Comparison of ENCODE assay signal across 22 cellular contexts in genomic region chr12:43893670-43894069, GRCh38. TPM values are rescaled to one million over a fixed set of nuclear protein-coding genes. Genes with fewer than 3 reads are reported as not detected.
A peak's percentile ranks its signal among the peaks of the same experiment; 100 is the strongest.
DNase-seq lines count a peak whose midpoint lies in the region; ATAC-seq, FAIRE-seq and TF ChIP-seq lines count a peak whose summit lies in the region.
"Had no signal": no experiment of that assay in that cellular context is flagged by ENCODE, and none has a peak within 500 bp of the region (broad histone marks: within the 10 kb centered on the region; RNA-seq: fewer than 3 reads in every experiment).

No MANE protein-coding gene starts in this region.

- H3K27ac ChIP-seq in AG04450 (ENCODE audit: low read depth, low read length): no peak overlapping the region
- no peak overlapping the region for H3K27ac ChIP-seq in naive thymus-derived CD4-positive, alpha-beta T cell (ENCODE audit: low read depth, low read length)
- no peak overlapping the region for H3K27ac ChIP-seq in CD8-positive, alpha-beta T cell (ENCODE audit: low read depth, low read length)
- H3K27ac ChIP-seq: body of pancreas, epithelial cell of prostate had no signal

- H3K9me3 Mint-ChIP-seq in naive thymus-derived CD4-positive, alpha-beta T cell: peaks cover 0 to 10% (median 2%) of the 10 kb centered on the region in 11 donors
- no peaks in the 10 kb centered on the region for H3K9me3 Mint-ChIP-seq in CD8-positive, alpha-beta T cell
- H3K9me3 Mint-ChIP-seq: stimulated activated effector memory CD8-positive, alpha-beta T cell treated with anti-CD3 and anti-CD28 coated beads, Interleukin-12 subunit alpha, Interleukin-12 subunit beta, amount 100 ng/mL, for 72 hours had no signal

- no peak overlapping the region for H3K9ac ChIP-seq in adipocyte (ENCODE audit: low read length)

- H3K27ac Mint-ChIP-seq in naive thymus-derived CD4-positive, alpha-beta T cell: no peak overlapping the region
- no peak overlapping the region for H3K27ac Mint-ChIP-seq in CD8-positive, alpha-beta T cell
- H3K27ac Mint-ChIP-seq: CD4-positive, CD25-positive, alpha-beta regulatory T cell; stimulated activated effector memory CD8-positive, alpha-beta T cell treated with anti-CD3 and anti-CD28 coated beads, Interleukin-12 subunit alpha, Interleukin-12 subunit beta, amount 100 ng/mL, for 72 hours had no signal

- H3K4me3 Mint-ChIP-seq in naive thymus-derived CD4-positive, alpha-beta T cell: no peak overlapping the region
- H3K4me3 Mint-ChIP-seq in CD8-positive, alpha-beta T cell: no peak overlapping the region
- H3K4me3 Mint-ChIP-seq: CD4-positive, CD25-positive, alpha-beta regulatory T cell; stimulated activated effector memory CD8-positive, alpha-beta T cell treated with anti-CD3 and anti-CD28 coated beads, Interleukin-12 subunit alpha, Interleukin-12 subunit beta, amount 100 ng/mL, for 72 hours had no signal

- DNase-seq in AG04450 (ENCODE audit: low read depth, low spot score) (peak; percentile 18), HCEC 1CT (peak; percentile 61), adipocyte (ENCODE audit: low read depth) (peak; percentile 32), fibroblast of mammary gland (ENCODE audit: low read depth) (peak; percentile 79), cerebellar nuclear complex (lab: John Stamatoyannopoulos, UW) (no peak), GM12892 (ENCODE audit: insufficient read length) (no peak)
- no peak for DNase-seq in naive thymus-derived CD4-positive, alpha-beta T cell
- DNase-seq in CD8-positive, alpha-beta T cell: no peak
- DNase-seq: activated CD4-positive, CD25-positive, alpha-beta regulatory T cell; activated CD8-positive, alpha-beta memory T cell treated with anti-CD3 and anti-CD28 coated beads for 24 hours; activated naive CD4-positive, alpha-beta T cell treated with anti-CD3 and anti-CD28 coated beads, Interleukin-2, amount 50 U/mL, for 16 hours; activated T-cell treated with anti-CD3 and anti-CD28 coated beads, Interleukin-2, amount 50 U/mL, for 48 hours; body of pancreas; CD4-positive, CD25-positive, alpha-beta regulatory T cell; dermis blood vessel endothelial cell; DMS153; glutamatergic neuron; NCI-H1417 treated with DMSO at 0.1 percent for 48 hours; nucleus accumbens; right cardiac atrium had no signal

- H3K36me3 Mint-ChIP-seq in naive thymus-derived CD4-positive, alpha-beta T cell: peaks cover 0 to 33% (median 27%) of the 10 kb centered on the region in 5 donors
- peaks cover 3% of the 10 kb centered on the region for H3K36me3 Mint-ChIP-seq in CD8-positive, alpha-beta T cell
- H3K36me3 Mint-ChIP-seq: stimulated activated effector memory CD8-positive, alpha-beta T cell treated with anti-CD3 and anti-CD28 coated beads, Interleukin-12 subunit alpha, Interleukin-12 subunit beta, amount 100 ng/mL, for 72 hours had no signal

- no peak for TF ChIP-seq CTCF in AG04450 (IDR thresholded peaks at IDR 0.05; ENCODE audit: low read depth, low read length)
- no peak for TF ChIP-seq CTCF in fibroblast of mammary gland (conservative IDR thresholded peaks at IDR 0.05; ENCODE audit: control insufficient read depth, insufficient read depth, low read depth, low read length)
- no peak for TF ChIP-seq CTCF in CD8-positive, alpha-beta T cell (IDR thresholded peaks at IDR 0.05)

- peaks cover 0 to 2% (median 0%) of the 10 kb centered on the region in 7 donors for H3K4me1 Mint-ChIP-seq in naive thymus-derived CD4-positive, alpha-beta T cell
- no peaks in the 10 kb centered on the region for H3K4me1 Mint-ChIP-seq in CD8-positive, alpha-beta T cell (ENCODE audit: low read depth)
- H3K4me1 Mint-ChIP-seq: CD4-positive, CD25-positive, alpha-beta regulatory T cell; stimulated activated effector memory CD8-positive, alpha-beta T cell treated with anti-CD3 and anti-CD28 coated beads, Interleukin-12 subunit alpha, Interleukin-12 subunit beta, amount 100 ng/mL, for 72 hours had no signal

- H3K4me1 ChIP-seq in adipocyte (ENCODE audit: control insufficient read depth, insufficient read depth, low read length): no peaks in the 10 kb centered on the region
- no peaks in the 10 kb centered on the region for H3K4me1 ChIP-seq in naive thymus-derived CD4-positive, alpha-beta T cell (ENCODE audit: control insufficient read depth in 2 of 2, insufficient read depth in 2 of 2, low read length in 2 of 2)
- no peaks in the 10 kb centered on the region for H3K4me1 ChIP-seq in CD8-positive, alpha-beta T cell (ENCODE audit: insufficient read depth, low read length)

- H3K4me3 ChIP-seq in AG04450 (ENCODE audit: low read depth, low read length) (no peak overlapping the region), adipocyte (ENCODE audit: low read length) (no peak overlapping the region), fibroblast of mammary gland (ENCODE audit: control insufficient read depth, low read depth, low read length) (no peak overlapping the region)
- H3K4me3 ChIP-seq in naive thymus-derived CD4-positive, alpha-beta T cell (ENCODE audit: low read length): no peak overlapping the region
- H3K4me3 ChIP-seq in CD8-positive, alpha-beta T cell (ENCODE audit: low read depth, low read length): no peak overlapping the region
- H3K4me3 ChIP-seq: body of pancreas had no signal

- no peak for FAIRE-seq in GM12892 (lab: Jason Lieb, UNC)

- H3K36me3 ChIP-seq in adipocyte (ENCODE audit: control insufficient read depth, insufficient read depth, low read length, severe bottlenecking): no peaks in the 10 kb centered on the region
- no peaks in the 10 kb centered on the region for H3K36me3 ChIP-seq in naive thymus-derived CD4-positive, alpha-beta T cell (ENCODE audit: control insufficient read depth in 2 of 3, insufficient read depth in 3 of 3, low read length in 3 of 3)
- H3K36me3 ChIP-seq in CD8-positive, alpha-beta T cell (ENCODE audit: insufficient read depth, low read length): no peaks in the 10 kb centered on the region

- ATAC-seq in naive thymus-derived CD4-positive, alpha-beta T cell: no peak
- ATAC-seq in CD8-positive, alpha-beta T cell: no peak
- ATAC-seq: body of pancreas; right cardiac atrium; stimulated activated effector memory CD8-positive, alpha-beta T cell treated with anti-CD3 and anti-CD28 coated beads, Interleukin-12 subunit alpha, Interleukin-12 subunit beta, amount 100 ng/mL, for 72 hours had no signal

- intact Hi-C loops in naive thymus-derived CD4-positive, alpha-beta T cell (cut with micrococcal nuclease): no loop called here
- intact Hi-C loops in CD8-positive, alpha-beta T cell (cut with DNase I, micrococcal nuclease): no loop called here

- H3K27me3 Mint-ChIP-seq in naive thymus-derived CD4-positive, alpha-beta T cell: peaks cover 0 to 2% (median 0%) of the 10 kb centered on the region in 5 donors
- no peaks in the 10 kb centered on the region for H3K27me3 Mint-ChIP-seq in CD8-positive, alpha-beta T cell (ENCODE audit: low read depth)
- H3K27me3 Mint-ChIP-seq: CD4-positive, CD25-positive, alpha-beta regulatory T cell had no signal

- no peak for TF ChIP-seq POLR2A in GM12892 (IDR thresholded peaks at IDR 0.05; ENCODE audit: low read depth, low read length)

- POLR2A ChIA-PET in AG04450 (lab: Yijun Ruan, JAX): no interaction called here
- POLR2A ChIA-PET in naive thymus-derived CD4-positive, alpha-beta T cell (lab: Charles Lee): no interaction called here
- POLR2A ChIA-PET in CD8-positive, alpha-beta T cell (lab: Charles Lee): no interaction called here

- CTCF ChIA-PET in AG04450 (lab: Charles Lee): interaction anchor here (2.1 kb wide), 1 partner anchor 11 kb away, joined by 9 read pairs; no protein-coding TSS in a partner anchor
- CTCF ChIA-PET in naive thymus-derived CD4-positive, alpha-beta T cell (lab: Charles Lee): no interaction called here
- CTCF ChIA-PET in CD8-positive, alpha-beta T cell (lab: Charles Lee): no interaction called here

- no peaks in the 10 kb centered on the region for H3K9me3 ChIP-seq in AG04450 (ENCODE audit: control insufficient read depth, insufficient read depth, low read length)
- H3K9me3 ChIP-seq in adipocyte (ENCODE audit: control insufficient read depth, low read length): no peaks in the 10 kb centered on the region
- no peaks in the 10 kb centered on the region for H3K9me3 ChIP-seq in naive thymus-derived CD4-positive, alpha-beta T cell (ENCODE audit: control insufficient read depth in 2 of 3, low read length in 3 of 3)
- H3K9me3 ChIP-seq in CD8-positive, alpha-beta T cell (ENCODE audit: low read length): no peaks in the 10 kb centered on the region
- H3K9me3 ChIP-seq: body of pancreas had no signal

- H3K27me3 ChIP-seq in AG04450 (ENCODE audit: control insufficient read depth, insufficient read depth, low read length): no peaks in the 10 kb centered on the region
- H3K27me3 ChIP-seq in adipocyte (replicated peaks; ENCODE audit: control insufficient read depth, insufficient read depth, low read length): no peaks in the 10 kb centered on the region
- H3K27me3 ChIP-seq in naive thymus-derived CD4-positive, alpha-beta T cell (ENCODE audit: control insufficient read depth in 2 of 2, insufficient read depth in 2 of 2, low read length in 2 of 2): no peaks in the 10 kb centered on the region
- H3K27me3 ChIP-seq in CD8-positive, alpha-beta T cell (ENCODE audit: insufficient read depth, low read length): no peaks in the 10 kb centered on the region
- H3K27me3 ChIP-seq: body of pancreas had no signal

RNA-seq across cellular contexts. Expression of gene TMEM117, which starts 57.8 kb away (rescaled TPM):
- polyA plus RNA-seq in AG04450 (2011; rRNA removed): 11.3 and 15.4 TPM in 2 replicates
- polyA minus RNA-seq in AG04450 (2011; rRNA and poly(A)+ RNA removed): 4.2 and 6.0 TPM in 2 replicates
- 1 to 10 TPM in 4 of 5 experiments, under 1 TPM in 1; 0.31 to 6.6 (median 4.2) TPM for total RNA-seq in naive thymus-derived CD4-positive, alpha-beta T cell
- 1 to 10 TPM; 4.2 to 4.3 TPM for polyA plus RNA-seq in naive thymus-derived CD4-positive, alpha-beta T cell
- total RNA-seq in CD8-positive, alpha-beta T cell: 1 to 10 TPM; 3.5 to 4.0 TPM
- polyA plus RNA-seq in GM12892 (2012; ENCODE audit: missing spikeins): 3.7 TPM

Comparison
In these comparisons a context has a peak if more than half of its experiments do, and no peak if none do; other contexts are left out.
1. DNase-seq: peak in AG04450 (single experiment), HCEC 1CT (single experiment), adipocyte (single experiment) and fibroblast of mammary gland (single experiment); none in cerebellar nuclear complex (0 of 2), naive thymus-derived CD4-positive, alpha-beta T cell (0 of 9), CD8-positive, alpha-beta T cell (0 of 7) and GM12892 (single experiment).